In the genomic region with DNA sequence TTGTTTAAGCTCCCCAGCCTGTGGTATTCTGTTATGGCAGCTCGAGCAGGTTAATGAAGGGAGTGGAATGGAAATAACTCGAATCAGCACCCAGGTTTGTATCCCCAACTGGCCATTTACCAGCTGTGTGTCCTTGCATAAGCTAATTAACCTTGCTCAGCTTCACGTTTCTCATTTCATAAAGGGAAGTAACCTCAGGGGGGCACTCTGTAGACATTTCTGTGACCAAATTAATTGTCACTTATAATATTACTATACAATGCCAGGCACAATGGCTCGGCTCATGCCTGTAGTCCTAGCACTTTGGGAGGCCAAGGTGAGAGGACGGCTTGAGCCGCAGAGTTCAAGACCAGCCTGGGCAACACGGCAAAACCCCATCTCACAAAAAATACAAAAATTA, we compare ENCODE assay signal across 1 cellular context.
TF ChIP-seq lines count a peak whose summit lies in the region.

No MANE protein-coding gene starts in this region.

TF ChIP-seq in GM12878, 131 proteins besides CTCF, POLR2A, EP300 and RAD21:
- TF ChIP-seq SMC3 (IDR thresholded peaks at IDR 0.05; ENCODE audit: borderline replicate concordance, low read length) = peak; percentile 47; the same call in 1 of the 2 replicates
- TF ChIP-seq MXI1 (IDR thresholded peaks at IDR 0.05; ENCODE audit: low read depth, low read length) = no peak
TF ChIP-seq in GM12878: peak in this region for 1.
